Comparison of ENCODE assay signal across 1 cellular context in the genomic region with DNA sequence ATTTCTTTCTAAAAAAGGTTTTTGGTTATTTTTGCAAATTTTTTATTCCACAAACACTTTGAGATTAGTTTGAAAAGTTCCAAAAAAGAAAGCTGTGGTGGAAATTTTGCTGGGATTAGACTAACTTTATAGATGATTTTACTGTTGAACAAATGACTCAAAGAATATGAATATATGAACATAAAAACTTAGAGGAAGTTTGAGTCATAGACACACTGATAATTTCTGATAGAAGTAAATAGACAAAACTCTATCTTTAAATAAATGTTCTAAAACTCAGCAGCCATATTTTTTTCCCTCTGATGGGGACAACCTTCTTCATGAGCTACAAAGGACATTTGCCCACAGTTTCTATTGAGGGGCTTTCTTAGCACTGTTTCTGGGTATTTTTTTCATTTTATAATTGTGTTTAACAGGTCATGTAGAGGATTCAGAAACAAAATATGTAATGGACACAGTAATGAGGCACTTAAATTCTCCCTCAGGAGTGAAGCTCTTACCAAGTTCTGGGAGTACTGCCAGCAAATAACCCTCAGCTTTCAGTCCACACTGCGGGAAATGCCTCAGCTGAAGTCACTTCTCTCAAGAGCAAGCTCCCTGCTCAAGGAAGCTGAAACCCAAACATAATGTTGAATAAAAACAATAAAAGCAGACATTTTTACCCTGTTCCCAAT.
TF ChIP-seq lines count a peak whose summit lies in the region.

No MANE protein-coding gene starts in this region.

TF ChIP-seq in GM23338, 12 proteins besides CTCF, POLR2A, EP300 and RAD21:
- TF ChIP-seq, protein P1, sequence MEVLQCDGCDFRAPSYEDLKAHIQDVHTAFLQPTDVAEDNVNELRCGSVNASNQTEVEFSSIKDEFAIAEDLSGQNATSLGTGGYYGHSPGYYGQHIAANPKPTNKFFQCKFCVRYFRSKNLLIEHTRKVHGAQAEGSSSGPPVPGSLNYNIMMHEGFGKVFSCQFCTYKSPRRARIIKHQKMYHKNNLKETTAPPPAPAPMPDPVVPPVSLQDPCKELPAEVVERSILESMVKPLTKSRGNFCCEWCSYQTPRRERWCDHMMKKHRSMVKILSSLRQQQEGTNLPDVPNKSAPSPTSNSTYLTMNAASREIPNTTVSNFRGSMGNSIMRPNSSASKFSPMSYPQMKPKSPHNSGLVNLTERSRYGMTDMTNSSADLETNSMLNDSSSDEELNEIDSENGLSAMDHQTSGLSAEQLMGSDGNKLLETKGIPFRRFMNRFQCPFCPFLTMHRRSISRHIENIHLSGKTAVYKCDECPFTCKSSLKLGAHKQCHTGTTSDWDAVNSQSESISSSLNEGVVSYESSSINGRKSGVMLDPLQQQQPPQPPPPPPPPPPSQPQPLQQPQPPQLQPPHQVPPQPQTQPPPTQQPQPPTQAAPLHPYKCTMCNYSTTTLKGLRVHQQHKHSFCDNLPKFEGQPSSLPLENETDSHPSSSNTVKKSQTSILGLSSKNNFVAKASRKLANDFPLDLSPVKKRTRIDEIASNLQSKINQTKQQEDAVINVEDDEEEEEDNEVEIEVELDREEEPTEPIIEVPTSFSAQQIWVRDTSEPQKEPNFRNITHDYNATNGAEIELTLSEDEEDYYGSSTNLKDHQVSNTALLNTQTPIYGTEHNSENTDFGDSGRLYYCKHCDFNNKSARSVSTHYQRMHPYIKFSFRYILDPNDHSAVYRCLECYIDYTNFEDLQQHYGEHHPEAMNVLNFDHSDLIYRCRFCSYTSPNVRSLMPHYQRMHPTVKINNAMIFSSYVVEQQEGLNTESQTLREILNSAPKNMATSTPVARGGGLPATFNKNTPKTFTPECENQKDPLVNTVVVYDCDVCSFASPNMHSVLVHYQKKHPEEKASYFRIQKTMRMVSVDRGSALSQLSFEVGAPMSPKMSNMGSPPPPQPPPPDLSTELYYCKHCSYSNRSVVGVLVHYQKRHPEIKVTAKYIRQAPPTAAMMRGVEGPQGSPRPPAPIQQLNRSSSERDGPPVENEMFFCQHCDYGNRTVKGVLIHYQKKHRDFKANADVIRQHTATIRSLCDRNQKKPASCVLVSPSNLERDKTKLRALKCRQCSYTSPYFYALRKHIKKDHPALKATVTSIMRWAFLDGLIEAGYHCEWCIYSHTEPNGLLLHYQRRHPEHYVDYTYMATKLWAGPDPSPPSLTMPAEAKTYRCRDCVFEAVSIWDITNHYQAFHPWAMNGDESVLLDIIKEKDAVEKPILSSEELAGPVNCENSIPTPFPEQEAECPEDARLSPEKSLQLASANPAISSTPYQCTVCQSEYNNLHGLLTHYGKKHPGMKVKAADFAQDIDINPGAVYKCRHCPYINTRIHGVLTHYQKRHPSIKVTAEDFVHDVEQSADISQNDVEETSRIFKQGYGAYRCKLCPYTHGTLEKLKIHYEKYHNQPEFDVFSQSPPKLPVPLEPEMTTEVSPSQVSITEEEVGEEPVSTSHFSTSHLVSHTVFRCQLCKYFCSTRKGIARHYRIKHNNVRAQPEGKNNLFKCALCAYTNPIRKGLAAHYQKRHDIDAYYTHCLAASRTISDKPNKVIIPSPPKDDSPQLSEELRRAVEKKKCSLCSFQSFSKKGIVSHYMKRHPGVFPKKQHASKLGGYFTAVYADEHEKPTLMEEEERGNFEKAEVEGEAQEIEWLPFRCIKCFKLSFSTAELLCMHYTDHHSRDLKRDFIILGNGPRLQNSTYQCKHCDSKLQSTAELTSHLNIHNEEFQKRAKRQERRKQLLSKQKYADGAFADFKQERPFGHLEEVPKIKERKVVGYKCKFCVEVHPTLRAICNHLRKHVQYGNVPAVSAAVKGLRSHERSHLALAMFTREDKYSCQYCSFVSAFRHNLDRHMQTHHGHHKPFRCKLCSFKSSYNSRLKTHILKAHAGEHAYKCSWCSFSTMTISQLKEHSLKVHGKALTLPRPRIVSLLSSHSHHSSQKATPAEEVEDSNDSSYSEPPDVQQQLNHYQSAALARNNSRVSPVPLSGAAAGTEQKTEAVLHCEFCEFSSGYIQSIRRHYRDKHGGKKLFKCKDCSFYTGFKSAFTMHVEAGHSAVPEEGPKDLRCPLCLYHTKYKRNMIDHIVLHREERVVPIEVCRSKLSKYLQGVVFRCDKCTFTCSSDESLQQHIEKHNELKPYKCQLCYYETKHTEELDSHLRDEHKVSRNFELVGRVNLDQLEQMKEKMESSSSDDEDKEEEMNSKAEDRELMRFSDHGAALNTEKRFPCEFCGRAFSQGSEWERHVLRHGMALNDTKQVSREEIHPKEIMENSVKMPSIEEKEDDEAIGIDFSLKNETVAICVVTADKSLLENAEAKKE (CRISPR knock-in tag; IDR thresholded peaks at IDR 0.05) = no peak
- TF ChIP-seq CREB1 (CRISPR knock-in tag; IDR thresholded peaks at IDR 0.05; ENCODE audit: low read depth) (no peak), POLR2AphosphoS5 (IDR thresholded peaks at IDR 0.05; ENCODE audit: low read depth) (no peak), EZH2 (IDR thresholded peaks at IDR 0.05; ENCODE audit: low read depth, unreplicated experiment) (no peak), REST (IDR thresholded peaks at IDR 0.05; ENCODE audit: unreplicated experiment) (no peak), ETS1 (IDR thresholded peaks at IDR 0.05) (no peak), NANOG (IDR thresholded peaks at IDR 0.05; ENCODE audit: borderline replicate concordance) (no peak), STAT1 (IDR thresholded peaks at IDR 0.05; ENCODE audit: unreplicated experiment) (no peak), JUNB (IDR thresholded peaks at IDR 0.05; ENCODE audit: unreplicated experiment) (no peak), EZH2phosphoT487 (IDR thresholded peaks at IDR 0.05; ENCODE audit: unreplicated experiment) (no peak)
